ENCODE assay signal across 1 cellular context in the genomic region with DNA sequence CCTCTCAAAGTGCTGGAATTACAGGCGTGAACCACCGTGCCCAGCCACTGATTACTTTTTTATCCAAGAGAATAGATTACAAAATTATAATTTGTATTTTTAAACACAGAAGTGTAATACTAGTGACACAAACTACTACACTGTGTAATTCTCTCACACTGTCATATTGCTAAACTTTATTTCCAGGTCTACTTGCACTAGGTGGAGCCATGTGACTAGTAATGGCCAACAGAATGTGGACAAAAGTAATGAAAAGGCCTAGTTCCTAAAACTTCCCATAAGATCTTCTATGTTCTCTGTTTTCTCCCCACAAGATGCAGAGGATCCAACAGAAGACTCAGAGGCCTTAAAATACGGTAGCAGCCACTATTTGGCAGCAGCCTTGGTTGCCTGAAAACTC.
TF ChIP-seq lines count a peak whose summit lies in the region.

No MANE protein-coding gene starts in this region.

TF ChIP-seq in IMR-90, 13 proteins besides CTCF, POLR2A, EP300 and RAD21 (continued from another document):
- TF ChIP-seq MAZ (IDR thresholded peaks at IDR 0.05; ENCODE audit: borderline replicate concordance, low read depth, low read length) (no peak), RCOR1 (IDR thresholded peaks at IDR 0.05; ENCODE audit: insufficient replicate concordance, low read length) (no peak), SMC3 (IDR thresholded peaks at IDR 0.05; ENCODE audit: low read depth, low read length) (no peak), MAFK (IDR thresholded peaks at IDR 0.05; ENCODE audit: low read depth, low read length) (no peak)
TF ChIP-seq in IMR-90: peak in this region for 0.
